Comparison of ENCODE assay signal across 8 cellular contexts in the genomic region with DNA sequence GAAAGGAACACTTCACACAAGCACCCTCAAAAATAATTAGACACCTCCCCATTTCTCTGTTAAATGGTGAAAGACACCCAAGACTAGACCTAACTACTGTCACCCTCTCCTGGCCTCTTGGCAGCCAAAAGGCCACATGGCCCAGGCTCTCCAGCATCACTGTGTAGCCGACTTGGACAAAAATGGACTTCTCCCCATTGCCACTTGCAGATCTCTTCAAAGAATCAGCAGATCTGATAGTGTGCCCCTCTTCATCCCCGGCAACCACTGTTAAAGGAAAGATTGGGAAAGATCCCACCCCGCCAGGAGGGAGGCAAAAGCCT. TPM values are rescaled to one million over a fixed set of nuclear protein-coding genes. Genes with fewer than 3 reads are reported as not detected.
DNase-seq lines count a peak whose midpoint lies in the region; ATAC-seq and TF ChIP-seq lines count a peak whose summit lies in the region.

No MANE protein-coding gene starts in this region.

- no peak for DNase-seq in CD4-positive, alpha-beta T cell
- DNase-seq in MM.1S (peak; percentile 10), caudate nucleus (lab: John Stamatoyannopoulos, UW) (peak in 6 of 61 donors; percentile 20 to 62 (median 38)), NCI-H146 (lab: John Stamatoyannopoulos, UW) (no peak)

- H3K9me3 ChIP-seq in CD4-positive, alpha-beta T cell (ENCODE audit: control insufficient read depth, low read length) = no peaks in the 10 kb centered on the region
- no peaks in the 10 kb centered on the region for H3K9me3 ChIP-seq in MM.1S (replicated peaks; ENCODE audit: insufficient read depth, low read length)
- no peaks in the 10 kb centered on the region for H3K9me3 ChIP-seq in mucosa of rectum (ENCODE audit: control insufficient read depth in 2 of 2, low read length in 2 of 2)

- no peak overlapping the region for H2AFZ ChIP-seq in MM.1S (ENCODE audit: low read length)

- peaks cover 8% of the 10 kb centered on the region; the same call in 1 of the 2 replicates for H3K4me1 ChIP-seq in MM.1S (ENCODE audit: low read length)
- H3K4me1 ChIP-seq in mucosa of rectum (ENCODE audit: control insufficient read depth in 2 of 2, insufficient read depth in 2 of 2, low read length in 2 of 2) = peaks cover 6 to 7% of the 10 kb centered on the region in 2 donors

- CTCF ChIA-PET in CD4-positive, alpha-beta T cell (lab: Charles Lee) = no interaction called here

- H3K27ac Mint-ChIP-seq in CD4-positive, alpha-beta T cell = peak overlapping the region; percentile 98

- POLR2A ChIA-PET in CD4-positive, alpha-beta T cell (lab: Charles Lee) = interaction anchor here (0.5 to 4.8 kb wide), 4 partner anchors 13 to 87 kb away, joined by 3 to 45 read pairs (median 18); no protein-coding TSS in a partner anchor

- peaks cover 41% of the 10 kb centered on the region for H3K79me2 ChIP-seq in MM.1S (ENCODE audit: low read length)

- H3K36me3 Mint-ChIP-seq in CD4-positive, alpha-beta T cell (ENCODE audit: low read depth) = peaks cover 36% of the 10 kb centered on the region

- TF ChIP-seq CTCF in CD4-positive, alpha-beta T cell (IDR thresholded peaks at IDR 0.05) = no peak
- TF ChIP-seq CTCF in MM.1S (IDR thresholded peaks at IDR 0.05; ENCODE audit: low read length) = no peak

- intact Hi-C loops in CD4-positive, alpha-beta T cell (cut with DNase I, micrococcal nuclease) = loop anchor here (10.0 kb wide), 2 partner anchors 72 to 92 kb away; no protein-coding TSS in a partner anchor

- H3K4me2 ChIP-seq in MM.1S (ENCODE audit: low read depth, low read length) = peak overlapping the region; percentile 63

- peak overlapping the region; percentile 81 for H3K4me3 ChIP-seq in MM.1S (ENCODE audit: low read length)
- peak overlapping the region; percentile 58 to 68 for H3K4me3 ChIP-seq in mucosa of rectum (ENCODE audit: low read length in 2 of 2)

- H3K27ac ChIP-seq in CD4-positive, alpha-beta T cell (ENCODE audit: low read depth, low read length) = peak overlapping the region; percentile 85
- H3K27ac ChIP-seq in MM.1S (ENCODE audit: low read length) = peak overlapping the region; percentile 80; the same call in 1 of the 2 replicates
- H3K27ac ChIP-seq in caudate nucleus (ENCODE audit: low read depth, low read length) = peak overlapping the region; percentile 87
- H3K27ac ChIP-seq in mucosa of rectum (ENCODE audit: low read depth in 2 of 2, low read length in 2 of 2) = peak overlapping the region; percentile 92 to 93

- H3K9me3 Mint-ChIP-seq in CD4-positive, alpha-beta T cell = no peaks in the 10 kb centered on the region

- H3K4me3 Mint-ChIP-seq in CD4-positive, alpha-beta T cell = peak overlapping the region; percentile 95

- H3K27me3 ChIP-seq in CD4-positive, alpha-beta T cell (ENCODE audit: control insufficient read depth, insufficient read depth, low read length) = no peaks in the 10 kb centered on the region
- H3K27me3 ChIP-seq in MM.1S (replicated peaks; ENCODE audit: insufficient read depth, low read length) = no peaks in the 10 kb centered on the region
- H3K27me3 ChIP-seq in mucosa of rectum (ENCODE audit: control insufficient read depth in 2 of 2, insufficient read depth in 2 of 2, low read length in 2 of 2) = peaks cover 0 to 3% of the 10 kb centered on the region in 2 donors

- no peaks in the 10 kb centered on the region for H3K36me3 ChIP-seq in MM.1S (replicated peaks; ENCODE audit: insufficient read depth, low read length)
- H3K36me3 ChIP-seq in mucosa of rectum (ENCODE audit: control insufficient read depth in 2 of 2, insufficient read depth in 2 of 2, low read length in 2 of 2) = no peaks in the 10 kb centered on the region

- no peaks in the 10 kb centered on the region for H4K20me1 ChIP-seq in MM.1S (ENCODE audit: insufficient read depth, low read length)

- ATAC-seq in CD4-positive, alpha-beta T cell (ENCODE audit: poor library complexity) = no peak
- ATAC-seq in GM21786 (IDR thresholded peaks at IDR 0.05; ENCODE audit: unreplicated experiment) (no peak), HG02610 (IDR thresholded peaks at IDR 0.05; ENCODE audit: unreplicated experiment) (no peak), HG02981 (IDR thresholded peaks at IDR 0.05; ENCODE audit: unreplicated experiment) (no peak)

- peaks cover 20% of the 10 kb centered on the region for H3F3A ChIP-seq in MM.1S (ENCODE audit: insufficient read depth, low read length)

- H3K9ac ChIP-seq in MM.1S (ENCODE audit: low read length) (peak overlapping the region; percentile 89; the same call in 1 of the 2 replicates), mucosa of rectum (ENCODE audit: low read depth in 1 of 2, low read length in 2 of 2) (peak overlapping the region; percentile 18 to 88)

- no peaks in the 10 kb centered on the region for H3K9me2 ChIP-seq in MM.1S (replicated peaks; ENCODE audit: insufficient read depth, low read length)

- H3K27me3 Mint-ChIP-seq in CD4-positive, alpha-beta T cell = no peaks in the 10 kb centered on the region

- peaks cover 43% of the 10 kb centered on the region for H3K4me1 Mint-ChIP-seq in CD4-positive, alpha-beta T cell (ENCODE audit: low read depth)

RNA-seq across cellular contexts. Expression of gene MID1IP1, which starts 2.0 kb away (rescaled TPM):
- 10 to 100 TPM; 37.0 to 40.9 TPM for total RNA-seq in CD4-positive, alpha-beta T cell
